Comparison of ENCODE assay signal across 29 cellular contexts in the genomic region with DNA sequence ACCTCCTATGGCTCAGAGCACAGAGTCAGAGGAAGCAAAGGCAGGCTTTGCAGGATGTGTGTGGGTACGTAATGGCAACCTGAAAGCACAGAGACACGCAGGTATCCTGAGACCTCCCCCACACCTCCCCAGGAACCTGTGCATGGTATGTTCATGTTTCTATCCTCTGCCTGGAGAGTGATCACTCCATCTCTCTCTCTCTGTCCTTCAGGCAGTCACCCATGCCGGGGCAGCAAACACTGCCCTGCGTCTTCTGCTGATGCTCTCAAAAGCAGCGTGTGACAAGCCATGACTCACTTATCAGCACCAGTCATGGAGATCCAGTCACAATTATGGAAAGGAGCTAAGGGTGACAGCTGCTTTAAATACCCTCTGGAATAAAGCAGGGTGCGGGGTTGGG. TPM values are rescaled to one million over a fixed set of nuclear protein-coding genes. Genes with fewer than 3 reads are reported as not detected.
DNase-seq lines count a peak whose midpoint lies in the region; ATAC-seq and TF ChIP-seq lines count a peak whose summit lies in the region.
"Had no signal": no experiment of that assay in that cellular context is flagged by ENCODE, and none has a peak within 500 bp of the region (broad histone marks: within the 10 kb centered on the region; RNA-seq: fewer than 3 reads in every experiment).

No MANE protein-coding gene starts in this region.

- H3K27me3 Mint-ChIP-seq in CD8-positive, alpha-beta T cell (ENCODE audit: low read depth), result no peaks in the 10 kb centered on the region
- H3K27me3 Mint-ChIP-seq: stimulated activated naive CD8-positive, alpha-beta T cell treated with anti-CD3 and anti-CD28 coated beads, Interleukin-15, Interleukin-2, amounts not matched to agents 100 ng/mL and 50 ng/mL, for 24 hours had no signal

- H3K9me3 ChIP-seq in esophagus muscularis mucosa (no peaks in the 10 kb centered on the region), upper lobe of right lung (no peaks in the 10 kb centered on the region)
- H3K9me3 ChIP-seq in CD8-positive, alpha-beta T cell (ENCODE audit: low read length), result no peaks in the 10 kb centered on the region
- H3K9me3 ChIP-seq: adrenal gland, body of pancreas, HAP-1, prostate gland had no signal

- H3K27me3 ChIP-seq in esophagus muscularis mucosa (no peaks in the 10 kb centered on the region), upper lobe of right lung (no peaks in the 10 kb centered on the region)
- H3K27me3 ChIP-seq in CD8-positive, alpha-beta T cell (ENCODE audit: insufficient read depth, low read length), result no peaks in the 10 kb centered on the region
- H3K27me3 ChIP-seq: adrenal gland, body of pancreas had no signal

- TF ChIP-seq POLR2A in esophagus muscularis mucosa (IDR thresholded peaks at IDR 0.05; ENCODE audit: low read depth), result no peak

- TF ChIP-seq CTCF in esophagus muscularis mucosa (IDR thresholded peaks at IDR 0.05), result no peak
- TF ChIP-seq CTCF in upper lobe of right lung (IDR thresholded peaks at IDR 0.05), result no peak
- no peak for TF ChIP-seq CTCF in CD8-positive, alpha-beta T cell (IDR thresholded peaks at IDR 0.05)

- no peaks in the 10 kb centered on the region for H3K36me3 Mint-ChIP-seq in CD8-positive, alpha-beta T cell
- H3K36me3 Mint-ChIP-seq: memory B cell had no signal

- H3K4me1 ChIP-seq in esophagus muscularis mucosa (peaks cover 0 to 2% (median 0%) of the 10 kb centered on the region in 4 donors), upper lobe of right lung (no peaks in the 10 kb centered on the region)
- H3K4me1 ChIP-seq in CD8-positive, alpha-beta T cell (ENCODE audit: insufficient read depth, low read length), result no peaks in the 10 kb centered on the region
- H3K4me1 ChIP-seq: adrenal gland, body of pancreas, HAP-1, prostate gland had no signal

- no peak overlapping the region for H3K27ac Mint-ChIP-seq in CD8-positive, alpha-beta T cell
- H3K27ac Mint-ChIP-seq: activated naive CD4-positive, alpha-beta T cell treated with anti-CD3 and anti-CD28 coated beads for 36 hours; activated T-cell treated with anti-CD3 and anti-CD28 coated beads, Interleukin-2, amount 50 U/mL, for 72 hours; memory B cell; stimulated activated naive CD8-positive, alpha-beta T cell treated with anti-CD3 and anti-CD28 coated beads, Interleukin-15, Interleukin-2, amounts not matched to agents 100 ng/mL and 50 ng/mL, for 24 hours had no signal

- H3K27ac ChIP-seq in esophagus muscularis mucosa (replicated peaks in 1 of 4), result no peak overlapping the region
- no peak overlapping the region for H3K27ac ChIP-seq in upper lobe of right lung
- no peak overlapping the region for H3K27ac ChIP-seq in CD8-positive, alpha-beta T cell (ENCODE audit: low read depth, low read length)
- H3K27ac ChIP-seq: adrenal gland, body of pancreas, epithelial cell of prostate, prostate gland, skin epidermis, WERI-Rb-1 had no signal

- H3K36me3 ChIP-seq in esophagus muscularis mucosa (no peaks in the 10 kb centered on the region), upper lobe of right lung (no peaks in the 10 kb centered on the region)
- no peaks in the 10 kb centered on the region for H3K36me3 ChIP-seq in CD8-positive, alpha-beta T cell (ENCODE audit: insufficient read depth, low read length)
- H3K36me3 ChIP-seq: adrenal gland, HAP-1, prostate gland, WERI-Rb-1 had no signal

- POLR2A ChIA-PET in CD8-positive, alpha-beta T cell (lab: Charles Lee), result no interaction called here

- no peak for TF ChIP-seq EP300 in esophagus muscularis mucosa (IDR thresholded peaks at IDR 0.05)

- CTCF ChIA-PET in CD8-positive, alpha-beta T cell (lab: Charles Lee), result interaction anchor here (1.0 kb wide), 1 partner anchor 8 kb away, joined by 4 read pairs; no protein-coding TSS in a partner anchor

- ATAC-seq in upper lobe of right lung, result no peak
- ATAC-seq in CD8-positive, alpha-beta T cell, result no peak
- ATAC-seq: activated T-cell treated with anti-CD3 and anti-CD28 coated beads, Interleukin-2, amount 50 U/mL, for 72 hours; body of pancreas had no signal

- no peaks in the 10 kb centered on the region for H3K9me3 Mint-ChIP-seq in CD8-positive, alpha-beta T cell
- H3K9me3 Mint-ChIP-seq: activated naive CD4-positive, alpha-beta T cell treated with anti-CD3 and anti-CD28 coated beads for 36 hours; activated T-cell treated with anti-CD3 and anti-CD28 coated beads, Interleukin-2, amount 50 U/mL, for 72 hours; memory B cell; stimulated activated naive CD8-positive, alpha-beta T cell treated with anti-CD3 and anti-CD28 coated beads, Interleukin-15, Interleukin-2, amounts not matched to agents 100 ng/mL and 50 ng/mL, for 24 hours had no signal

- H3K4me3 ChIP-seq in esophagus muscularis mucosa (no peak overlapping the region), upper lobe of right lung (no peak overlapping the region)
- no peak overlapping the region for H3K4me3 ChIP-seq in CD8-positive, alpha-beta T cell (ENCODE audit: low read depth, low read length)
- H3K4me3 ChIP-seq: adrenal gland, body of pancreas, HAP-1, prostate gland, skin epidermis had no signal

- intact Hi-C loops in esophagus muscularis mucosa (cut with DNase I), result no loop called here
- intact Hi-C loops in upper lobe of right lung (cut with DNase I), result no loop called here
- intact Hi-C loops in CD8-positive, alpha-beta T cell (cut with DNase I, micrococcal nuclease), result loop anchor here in 1 of 2 experiments (10.0 kb wide), 2 partner anchors 199 to 351 kb away; no protein-coding TSS in a partner anchor

- H3K4me1 Mint-ChIP-seq in CD8-positive, alpha-beta T cell (ENCODE audit: low read depth), result peaks cover 8% of the 10 kb centered on the region

- peak; percentile 35 for DNase-seq in activated CD8-positive, alpha-beta memory T cell treated with anti-CD3 and anti-CD28 coated beads for 24 hours
- no peak for DNase-seq in activated CD8-positive, alpha-beta memory T cell treated with anti-CD3 and anti-CD28 coated beads, Interleukin-2, amount 50 U/mL, for 4 hours
- peak; percentile 88 for DNase-seq in esophagus muscularis mucosa (ENCODE audit: extremely low spot score)
- peak; percentile 23 for DNase-seq in kidney tubule cell (ENCODE audit: low spot score)
- peak; percentile 7 for DNase-seq in upper lobe of right lung
- DNase-seq in H4 (ENCODE audit: low spot score), result no peak
- DNase-seq in CD8-positive, alpha-beta T cell, result no peak
- DNase-seq in effector CD4-positive, alpha-beta T cell, result no peak
- DNase-seq: 8988T; activated CD4-positive, alpha-beta T cell treated with anti-CD3 and anti-CD28 coated beads for 48 hours; activated naive CD4-positive, alpha-beta T cell treated with anti-CD3 and anti-CD28 coated beads for 36 hours; activated T-cell treated with anti-CD3 and anti-CD28 coated beads, Interleukin-2, amount 50 U/mL, for 72 hours; body of pancreas; KG1; NCI-H1436; NCI-H2107; NCI-H446; NCI-H774; SHP77; SW 1271; T-helper 9 cell; WERI-Rb-1 had no signal

- H3K4me3 Mint-ChIP-seq in CD8-positive, alpha-beta T cell, result no peak overlapping the region
- H3K4me3 Mint-ChIP-seq: activated naive CD4-positive, alpha-beta T cell treated with anti-CD3 and anti-CD28 coated beads for 36 hours; activated T-cell treated with anti-CD3 and anti-CD28 coated beads, Interleukin-2, amount 50 U/mL, for 72 hours; memory B cell; stimulated activated naive CD8-positive, alpha-beta T cell treated with anti-CD3 and anti-CD28 coated beads, Interleukin-15, Interleukin-2, amounts not matched to agents 100 ng/mL and 50 ng/mL, for 24 hours had no signal

- 89% methylated on average over 5 of the region's 6 CpGs for WGBS in esophagus muscularis mucosa

RNA-seq across cellular contexts. Expression of gene PDCL3, which starts 52.7 kb away (rescaled TPM):
- total RNA-seq in esophagus muscularis mucosa (10 to 100 TPM; 46.3 to 82.6 (median 61.3) TPM), upper lobe of right lung (21.6 TPM)
- 23.2 and 25.2 TPM in 2 replicates for total RNA-seq in H4 (2014; rRNA removed; shearing (Covaris generic))
- total RNA-seq in CD8-positive, alpha-beta T cell, result 10 to 100 TPM; 32.4 to 33.5 TPM

Comparison
In these comparisons a context has a peak if more than half of its experiments do, and no peak if none do; other contexts are left out.
1. DNase-seq: peak in activated CD8-positive, alpha-beta memory T cell treated with anti-CD3 and anti-CD28 coated beads for 24 hours (single experiment), esophagus muscularis mucosa (single experiment), kidney tubule cell (single experiment) and upper lobe of right lung (single experiment); none in activated CD8-positive, alpha-beta memory T cell treated with anti-CD3 and anti-CD28 coated beads, Interleukin-2, amount 50 U/mL, for 4 hours (single experiment), H4 (single experiment), CD8-positive, alpha-beta T cell (0 of 7) and effector CD4-positive, alpha-beta T cell (single experiment).